ENCODE assay signal across 2 cellular contexts in the genomic region with DNA sequence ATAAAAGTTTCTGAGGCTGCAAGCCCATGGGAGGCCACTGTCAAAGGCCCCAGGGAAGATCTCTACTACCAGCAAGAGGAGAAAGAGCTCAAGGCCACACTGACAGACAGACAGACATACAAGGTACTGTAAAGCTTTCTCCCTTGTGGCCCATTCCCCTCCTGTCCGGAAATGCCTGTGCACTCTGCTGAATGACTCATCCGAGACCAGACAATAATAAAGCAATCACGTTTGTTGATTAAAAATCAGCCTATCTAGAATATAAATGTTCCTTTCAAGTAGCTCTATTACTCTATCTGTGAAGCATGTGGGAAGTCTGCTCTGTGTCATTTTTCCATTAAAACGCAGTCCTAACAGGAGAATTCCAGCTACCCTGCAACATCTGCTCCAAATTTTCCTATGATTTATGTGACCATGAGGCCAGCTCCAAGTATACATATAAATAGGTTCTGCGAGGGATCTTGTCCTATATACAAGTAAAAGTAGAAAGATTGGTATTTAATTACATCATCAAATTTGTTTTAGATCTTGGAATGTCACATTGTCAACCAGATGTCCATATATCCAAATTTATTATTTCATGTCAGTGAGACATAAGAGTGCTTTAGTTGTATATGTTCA.
A peak's percentile ranks its signal among the peaks of the same experiment; 100 is the strongest.
TF ChIP-seq lines count a peak whose summit lies in the region.

No MANE protein-coding gene starts in this region.

TF ChIP-seq in A549, 52 proteins besides CTCF, POLR2A, EP300 and RAD21:
- TF ChIP-seq HMGXB4 (CRISPR knock-in tag; IDR thresholded peaks at IDR 0.05; ENCODE audit: borderline replicate concordance) (no peak), HES2 (IDR thresholded peaks at IDR 0.05) (no peak), NPAS2 (CRISPR knock-in tag; IDR thresholded peaks at IDR 0.05; ENCODE audit: borderline replicate concordance) (no peak), ZNF302 (CRISPR knock-in tag; IDR thresholded peaks at IDR 0.05) (no peak), ZSCAN20 (CRISPR knock-in tag; IDR thresholded peaks at IDR 0.05) (no peak), MAFK (IDR thresholded peaks at IDR 0.05; ENCODE audit: partially characterized antibody) (no peak), KDM5A (IDR thresholded peaks at IDR 0.05) (no peak), ESRRA (IDR thresholded peaks at IDR 0.05; ENCODE audit: borderline replicate concordance, low read length) (no peak), TFCP2L1 (CRISPR knock-in tag; IDR thresholded peaks at IDR 0.05) (no peak), POLR2AphosphoS2 (conservative IDR thresholded peaks at IDR 0.05; ENCODE audit: low read length) (no peak), JUNB (IDR thresholded peaks at IDR 0.05) (peak; percentile 79), EHMT2 (IDR thresholded peaks at IDR 0.05; ENCODE audit: low read depth) (no peak), ZC3H11A (IDR thresholded peaks at IDR 0.05) (no peak), CBX2 (IDR thresholded peaks at IDR 0.05; ENCODE audit: borderline replicate concordance, low read depth) (no peak), TP53 (CRISPR knock-in tag; IDR thresholded peaks at IDR 0.05) (no peak), BHLHE40 (IDR thresholded peaks at IDR 0.05; ENCODE audit: low read depth, low read length) (peak; percentile 8; the same call in 1 of the 2 replicates), KDM1A (IDR thresholded peaks at IDR 0.05; ENCODE audit: low read depth) (no peak), SMC3 (IDR thresholded peaks at IDR 0.05) (no peak), CEBPB (IDR thresholded peaks at IDR 0.05) (peak in 1 of 2 experiments; percentile 43; a peak in 2 of 4 replicates), ZFP36 (IDR thresholded peaks at IDR 0.05; ENCODE audit: borderline replicate concordance, partially characterized antibody) (no peak), FOSB (CRISPR knock-in tag; IDR thresholded peaks at IDR 0.05) (no peak), ELK1 (IDR thresholded peaks at IDR 0.05; ENCODE audit: low read depth, low read length) (no peak), GATA3 (IDR thresholded peaks at IDR 0.05; ENCODE audit: borderline replicate concordance) (peak; percentile 76; the same call in 1 of the 2 replicates), FOSL2 (IDR thresholded peaks at IDR 0.05) (peak; percentile 67), FOSL2 (CRISPR knock-in tag; IDR thresholded peaks at IDR 0.05) (peak; percentile 89), HDAC2 (IDR thresholded peaks at IDR 0.05) (no peak), HEYL (CRISPR knock-in tag; IDR thresholded peaks at IDR 0.05) (no peak), JUN (IDR thresholded peaks at IDR 0.05) (peak in 1 of 2 experiments; percentile 52; a peak in 2 of 5 replicates)
- TF ChIP-seq, protein P1, sequence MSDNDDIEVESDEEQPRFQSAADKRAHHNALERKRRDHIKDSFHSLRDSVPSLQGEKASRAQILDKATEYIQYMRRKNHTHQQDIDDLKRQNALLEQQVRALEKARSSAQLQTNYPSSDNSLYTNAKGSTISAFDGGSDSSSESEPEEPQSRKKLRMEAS (IDR thresholded peaks at IDR 0.05): peak; percentile 67
- TF ChIP-seq, protein P2, sequence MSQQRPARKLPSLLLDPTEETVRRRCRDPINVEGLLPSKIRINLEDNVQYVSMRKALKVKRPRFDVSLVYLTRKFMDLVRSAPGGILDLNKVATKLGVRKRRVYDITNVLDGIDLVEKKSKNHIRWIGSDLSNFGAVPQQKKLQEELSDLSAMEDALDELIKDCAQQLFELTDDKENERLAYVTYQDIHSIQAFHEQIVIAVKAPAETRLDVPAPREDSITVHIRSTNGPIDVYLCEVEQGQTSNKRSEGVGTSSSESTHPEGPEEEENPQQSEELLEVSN (IDR thresholded peaks at IDR 0.05; ENCODE audit: borderline replicate concordance, low read depth): no peak; the same call in 1 of the 2 replicates

TF ChIP-seq in IMR-90, 13 proteins besides CTCF, POLR2A, EP300 and RAD21:
- TF ChIP-seq ELK1 (IDR thresholded peaks at IDR 0.05; ENCODE audit: borderline replicate concordance, low read depth, low read length): no peak
- peak; percentile 63; the same call in 1 of the 2 replicates for TF ChIP-seq MAZ (IDR thresholded peaks at IDR 0.05; ENCODE audit: borderline replicate concordance, low read depth, low read length)
- peak; percentile 27; the same call in 1 of the 2 replicates for TF ChIP-seq CEBPB (IDR thresholded peaks at IDR 0.05; ENCODE audit: low read depth, low read length)
- TF ChIP-seq USF2 (IDR thresholded peaks at IDR 0.05; ENCODE audit: low read depth, low read length): no peak
- peak; percentile 90 for TF ChIP-seq BHLHE40 (IDR thresholded peaks at IDR 0.05; ENCODE audit: low read depth, low read length)
- TF ChIP-seq RCOR1 (IDR thresholded peaks at IDR 0.05; ENCODE audit: insufficient replicate concordance, low read length): peak; percentile 51
- no peak for TF ChIP-seq RFX5 (IDR thresholded peaks at IDR 0.05; ENCODE audit: low read depth, low read length)
- peak; percentile 37; the same call in 1 of the 2 replicates for TF ChIP-seq MAFK (IDR thresholded peaks at IDR 0.05; ENCODE audit: low read depth, low read length)
- TF ChIP-seq MXI1 (IDR thresholded peaks at IDR 0.05; ENCODE audit: borderline replicate concordance, low read depth, low read length): no peak
- peak; percentile 95 for TF ChIP-seq FOS (IDR thresholded peaks at IDR 0.05; ENCODE audit: low read depth, low read length)
- 0 out of 2 replicates have a peak, but pooled peaks have one; percentile 84 for TF ChIP-seq CHD1 (IDR thresholded peaks at IDR 0.05; ENCODE audit: low read depth, low read length)
